Comparison of ENCODE assay signal across 16 cellular contexts in genomic region chr11:130451261-130452019, GRCh38. TPM values are rescaled to one million over a fixed set of nuclear protein-coding genes. Genes with fewer than 3 reads are reported as not detected.
A peak's percentile ranks its signal among the peaks of the same experiment; 100 is the strongest.
DNase-seq lines count a peak whose midpoint lies in the region; ATAC-seq and TF ChIP-seq lines count a peak whose summit lies in the region.
"Had no signal": no experiment of that assay in that cellular context is flagged by ENCODE, and none has a peak within 500 bp of the region (broad histone marks: within the 10 kb centered on the region; RNA-seq: fewer than 3 reads in every experiment).

No MANE protein-coding gene starts in this region.

- peak; percentile 13 for DNase-seq in HT1080 (ENCODE audit: low read depth)
- DNase-seq in coronary artery (ENCODE audit: low spot score): no peak
- peak; percentile 53 for DNase-seq in kidney glomerular epithelial cell (lab: John Stamatoyannopoulos, UW)
- no peak for DNase-seq in occipital lobe (lab: John Stamatoyannopoulos, UW)
- DNase-seq in HEK293T (ENCODE audit: extremely low spot score): no peak
- DNase-seq: activated T-cell treated with anti-CD3 and anti-CD28 coated beads, Interleukin-2, amount 50 U/mL, for 24 hours; CD4-positive, alpha-beta T cell; HCEC 1CT; MV-4-11; stimulated activated CD4-positive, alpha-beta T cell treated with anti-CD3 and anti-CD28 coated beads, Interleukin-4, amount 100 ng/mL, for 1 hour; WERI-Rb-1 had no signal

- H3K36me3 ChIP-seq in skeletal muscle satellite cell (ENCODE audit: insufficient read depth, low read length): no peaks in the 10 kb centered on the region
- H3K36me3 ChIP-seq: SJCRH30, WERI-Rb-1 had no signal

- no peak for TF ChIP-seq CTCF in coronary artery (IDR thresholded peaks at IDR 0.05)

- peak overlapping the region; percentile 99 for H3K4me2 ChIP-seq in skeletal muscle satellite cell (ENCODE audit: low read length)

- POLR2A ChIA-PET in HEK293T (lab: Yijun Ruan, JAX): no interaction called here

- no peak for ATAC-seq in GM21737 (IDR thresholded peaks at IDR 0.05; ENCODE audit: unreplicated experiment)
- no peak for ATAC-seq in HG02759 (IDR thresholded peaks at IDR 0.05; ENCODE audit: unreplicated experiment)
- ATAC-seq: natural killer cell treated with Interleukin-12 subunit alpha and Interleukin-12 subunit beta and Interleukin-15 and Interleukin-18, amount 100 ng/mL, for 72 hours had no signal

- no peak overlapping the region for H3K9ac ChIP-seq in skeletal muscle satellite cell (ENCODE audit: low read depth, low read length)

- H3K4me3 ChIP-seq in coronary artery: peak overlapping the region; percentile 88
- no peak overlapping the region for H3K4me3 ChIP-seq in skeletal muscle satellite cell (ENCODE audit: low read length)

- peak overlapping the region; percentile 83 to 87 for H3K27ac ChIP-seq in coronary artery
- H3K27ac ChIP-seq: SJCRH30, WERI-Rb-1 had no signal

- H3K27me3 ChIP-seq in skeletal muscle satellite cell (ENCODE audit: control insufficient read depth, insufficient read depth, low read length): peaks cover 19% of the 10 kb centered on the region
- H3K27me3 ChIP-seq: SJCRH30 had no signal

- CTCF ChIA-PET in HEK293T (lab: Yijun Ruan, JAX): interaction anchor here (0.6 kb wide), 1 partner anchor 378 kb away, joined by 3 read pairs; no protein-coding TSS in a partner anchor

- peaks cover 45% of the 10 kb centered on the region for H3K4me1 ChIP-seq in skeletal muscle satellite cell (ENCODE audit: control insufficient read depth, insufficient read depth, low read length)

- H3K9me3 ChIP-seq in skeletal muscle satellite cell (replicated peaks; ENCODE audit: low read length): no peaks in the 10 kb centered on the region
- H3K9me3 ChIP-seq: SJCRH30 had no signal

TF ChIP-seq in HEK293T, 16 proteins besides CTCF, POLR2A, EP300 and RAD21:
- no peak for TF ChIP-seq ZNF384 (IDR thresholded peaks at IDR 0.05)
- TF ChIP-seq FOXK2 (IDR thresholded peaks at IDR 0.05): no peak
- TF ChIP-seq PKNOX1 (IDR thresholded peaks at IDR 0.05): no peak
- no peak for TF ChIP-seq FOXM1 (IDR thresholded peaks at IDR 0.05; ENCODE audit: borderline replicate concordance)
- no peak for TF ChIP-seq CTBP1 (IDR thresholded peaks at IDR 0.05; ENCODE audit: borderline replicate concordance)
- TF ChIP-seq SUZ12 (IDR thresholded peaks at IDR 0.05): no peak
- TF ChIP-seq ELF4 (IDR thresholded peaks at IDR 0.05): no peak
- no peak for TF ChIP-seq NFRKB (IDR thresholded peaks at IDR 0.05)
- no peak for TF ChIP-seq ARNT (IDR thresholded peaks at IDR 0.05)
- TF ChIP-seq SP1 (IDR thresholded peaks at IDR 0.05): no peak
- TF ChIP-seq BHLHE40 (IDR thresholded peaks at IDR 0.05; ENCODE audit: borderline replicate concordance): no peak
- TF ChIP-seq L3MBTL2 (conservative IDR thresholded peaks at IDR 0.05): no peak
- TF ChIP-seq LEF1 (IDR thresholded peaks at IDR 0.05; ENCODE audit: borderline replicate concordance): no peak
- TF ChIP-seq TARDBP (IDR thresholded peaks at IDR 0.05): no peak
- no peak for TF ChIP-seq FOXA1 (IDR thresholded peaks at IDR 0.05)

RNA-seq across cellular contexts. Expression of gene ADAMTS15, which starts 3.0 kb away (rescaled TPM):
- total RNA-seq in HT1080 (2014; rRNA removed; shearing (Covaris generic)): 0.03 and 0.08 TPM in 2 replicates
- 0.21 and 0.36 TPM in 2 replicates for polyA plus RNA-seq in HT1080 (2015; cell fraction: cytosol; rRNA removed)
- 0.99 and 1.4 TPM in 2 replicates for polyA plus RNA-seq in HT1080 (2015; cell fraction: nucleus; rRNA removed)
- 15.5 and 45.9 TPM in 2 replicates for total RNA-seq in skeletal muscle satellite cell (2012; rRNA removed)
- 4.7 TPM for total RNA-seq in occipital lobe
- total RNA-seq: natural killer cell treated with Interleukin-12 subunit alpha and Interleukin-12 subunit beta and Interleukin-15 and Interleukin-18, amount 100 ng/mL, for 72 hours had no signal

RNA-seq across cellular contexts. Expression of gene ADAMTS8, which starts 23.0 kb away (rescaled TPM):
- total RNA-seq in HT1080 (2014; rRNA removed; shearing (Covaris generic)): not detected in 2 replicates
- not detected in 2 replicates for polyA plus RNA-seq in HT1080 (2015; cell fraction: cytosol; rRNA removed)
- not detected in 2 replicates for polyA plus RNA-seq in HT1080 (2015; cell fraction: nucleus; rRNA removed)
- under 0.01 and 0.25 TPM in 2 replicates for total RNA-seq in skeletal muscle satellite cell (2012; rRNA removed)
- 2.8 TPM for total RNA-seq in occipital lobe
- total RNA-seq: CD4-positive, alpha-beta T cell; natural killer cell treated with Interleukin-12 subunit alpha and Interleukin-12 subunit beta and Interleukin-15 and Interleukin-18, amount 100 ng/mL, for 72 hours; SJCRH30 had no signal

Comparison
In these comparisons a context has a peak if more than half of its experiments do, and no peak if none do; other contexts are left out.
1. DNase-seq: peak in HT1080 (single experiment) and kidney glomerular epithelial cell (single experiment); none in coronary artery (single experiment), occipital lobe (single experiment) and HEK293T (single experiment).